In the genomic region with DNA sequence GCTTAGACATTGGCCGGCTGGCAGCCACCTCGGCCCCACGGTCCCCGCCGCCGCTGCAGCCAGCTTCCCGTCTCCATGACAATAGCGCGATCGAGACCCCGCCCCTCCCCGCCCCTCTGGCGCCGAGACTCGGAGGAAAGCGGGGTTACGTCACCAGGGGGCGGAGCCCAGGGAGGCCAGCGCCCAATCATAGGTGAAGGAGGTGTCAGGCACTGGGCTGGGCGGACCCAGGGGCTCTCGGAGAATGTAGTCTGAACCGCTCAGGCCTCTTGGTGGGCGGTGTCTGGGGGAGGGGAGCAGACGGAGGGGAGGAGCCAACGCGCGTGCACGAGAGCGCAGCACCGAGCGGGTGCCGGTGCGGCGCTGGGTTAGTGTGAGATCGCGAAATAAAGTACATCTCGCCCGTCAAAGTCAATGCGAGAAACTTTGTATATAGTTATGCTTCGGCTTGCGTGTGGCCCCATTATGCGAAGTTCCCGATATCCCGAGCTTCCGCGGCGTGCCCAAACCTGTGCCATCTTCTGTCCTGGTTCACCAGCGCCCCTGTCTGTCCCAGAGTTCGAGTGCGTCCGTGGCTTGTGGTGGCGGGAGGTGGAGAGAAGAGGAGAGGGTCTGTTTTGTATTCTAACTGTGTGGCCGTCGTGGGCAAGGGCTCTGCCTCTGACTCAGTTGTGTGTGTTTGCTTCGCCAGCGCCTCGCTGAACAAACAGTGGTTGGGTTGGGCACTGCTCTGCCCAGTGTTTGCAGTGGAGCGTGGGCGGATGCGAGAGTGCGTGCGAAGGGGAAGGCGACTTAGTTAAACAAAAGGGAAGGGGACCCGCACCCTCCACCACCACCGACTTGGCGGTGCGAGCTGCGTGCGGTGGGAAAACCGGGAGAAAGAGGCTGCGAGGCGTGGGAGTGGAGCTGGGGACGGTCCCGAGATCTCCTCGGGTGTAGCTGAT, we compare ENCODE assay signal across 8 cellular contexts. TPM values are rescaled to one million over a fixed set of nuclear protein-coding genes. Genes with fewer than 3 reads are reported as not detected.
A peak's percentile ranks its signal among the peaks of the same experiment; 100 is the strongest.
DNase-seq lines count a peak whose midpoint lies in the region; ATAC-seq, FAIRE-seq and TF ChIP-seq lines count a peak whose summit lies in the region.

No MANE protein-coding gene starts in this region.

- TF ChIP-seq RAD21 in H1 (IDR thresholded peaks at IDR 0.05 in 1 of 2, conservative IDR thresholded peaks at IDR 0.05 in 1 of 2; ENCODE audit: low read depth in 2 of 2, low read length in 2 of 2) = peak in 1 of 2 experiments; percentile 39; a peak in 3 of 4 replicates

- H3K23ac ChIP-seq in H1 (ENCODE audit: insufficient read length) = no peak overlapping the region

- peaks cover 39% of the 10 kb centered on the region for H3K4me1 Mint-ChIP-seq in CD4-positive, alpha-beta T cell (ENCODE audit: low read depth)

- no peak overlapping the region for H2AK5ac ChIP-seq in H1 (ENCODE audit: low read depth, low read length)

- H3K56ac ChIP-seq in H1 (replicated peaks; ENCODE audit: insufficient read length, low read depth, low read length) = no peak overlapping the region

- no peak for TF ChIP-seq EP300 in H1 (IDR thresholded peaks at IDR 0.05; ENCODE audit: borderline replicate concordance in 1 of 2, low read depth in 2 of 2, low read length in 2 of 2)

- H2BK120ac ChIP-seq in H1 (replicated peaks; ENCODE audit: low read depth, low read length) = no peak overlapping the region

- ATAC-seq in CD4-positive, alpha-beta T cell (ENCODE audit: poor library complexity) = peak; percentile 97
- ATAC-seq in GM19455 (IDR thresholded peaks at IDR 0.05; ENCODE audit: unreplicated experiment) = peak; percentile 86

- peak overlapping the region; percentile 61 for H3K27ac Mint-ChIP-seq in CD4-positive, alpha-beta T cell

- H4K91ac ChIP-seq in H1 (replicated peaks; ENCODE audit: insufficient read length, low read length) = peak overlapping the region; percentile 35

- peak overlapping the region; percentile 95 for H3K4me2 ChIP-seq in H1 (ENCODE audit: insufficient read depth in 1 of 2, low read depth in 2 of 2, low read length in 2 of 2)

- H3K4me1 ChIP-seq in H1 (replicated peaks in 1 of 4; ENCODE audit: control insufficient read depth in 3 of 4, insufficient read depth in 4 of 4, low read length in 3 of 4) = peaks cover 0 to 19% (median 11%) of the 10 kb centered on the region in 4 experiments; a peak in 6 of 7 replicates
- H3K4me1 ChIP-seq in mesodermal cell (ENCODE audit: control insufficient read depth, insufficient read depth, low read length, poor library complexity, severe bottlenecking) = peaks cover 17% of the 10 kb centered on the region

- peak overlapping the region in 1 of 4 experiments; percentile 34; a peak in 2 of 7 replicates for H3K9ac ChIP-seq in H1 (replicated peaks in 1 of 4; ENCODE audit: extremely low read depth in 1 of 4, low read depth in 3 of 4, low read length in 3 of 4)

- peaks cover 2% of the 10 kb centered on the region for H3K9me3 Mint-ChIP-seq in CD4-positive, alpha-beta T cell

- H3K14ac ChIP-seq in H1 (ENCODE audit: insufficient read length) = no peak overlapping the region

- FAIRE-seq in H1 (lab: Jason Lieb, UNC) = peak; percentile 19

- H4K8ac ChIP-seq in H1 (ENCODE audit: extremely low read depth, insufficient read depth, low read length) = peak overlapping the region; percentile 20; the same call in 1 of the 2 replicates

- H3K23me2 ChIP-seq in H1 (ENCODE audit: low read depth, low read length) = peaks cover 20% of the 10 kb centered on the region; the same call in 1 of the 2 replicates

- no peak overlapping the region for H2BK15ac ChIP-seq in H1 (ENCODE audit: low read length)

- no peak overlapping the region for H4K5ac ChIP-seq in H1 (ENCODE audit: insufficient read length, low read depth, low read length)

- H3K27me3 Mint-ChIP-seq in CD4-positive, alpha-beta T cell = peaks cover 74% of the 10 kb centered on the region

- CTCF ChIA-PET in CD4-positive, alpha-beta T cell (lab: Charles Lee) = no interaction called here
- CTCF ChIA-PET in H1 (lab: Charles Lee; ENCODE audit: partially characterized antibody) = interaction anchor here (0.7 to 3.7 kb wide), 8 partner anchors 18 to 647 kb away, joined by 3 to 15 read pairs (median 3); no protein-coding TSS in a partner anchor

- WGBS in H1 (ENCODE audit: extremely low coverage in 1 of 2, insufficient coverage in 1 of 2, insufficient read length in 1 of 2, insufficient replicate concordance in 2 of 2, low coverage in 1 of 2, low lambda C conversion rate in 2 of 2, missing lambda C conversion rate in 1 of 2), 2 experiments = 3% methylated on average over 45 of the region's 75 CpGs; no CpG with 5 or more reads in 1 of the 2 experiments
- WGBS in mesodermal cell (ENCODE audit: insufficient coverage in 2 of 2), 2 experiments = 0 to 1% methylated on average over 51 to 55 of the region's 75 CpGs

- no peak overlapping the region for H2BK5ac ChIP-seq in H1 (ENCODE audit: low read depth, low read length)

- H3K79me2 ChIP-seq in H1 (ENCODE audit: control insufficient read depth in 1 of 2, insufficient read depth in 2 of 2, low read length in 2 of 2) = peaks cover 0 to 3% of the 10 kb centered on the region in 2 experiments; a peak in 1 of 4 replicates

- H3K9me3 ChIP-seq in CD4-positive, alpha-beta T cell (ENCODE audit: control insufficient read depth, low read length) = peaks cover 9% of the 10 kb centered on the region
- H3K9me3 ChIP-seq in H1 (ENCODE audit: insufficient read depth in 2 of 2, low read depth in 1 of 2, low read length in 1 of 2) (no peaks in the 10 kb centered on the region), mesodermal cell (ENCODE audit: control insufficient read depth, low read length) (no peaks in the 10 kb centered on the region)

- H3K18ac ChIP-seq in H1 (ENCODE audit: extremely low read depth, low read length) = peak overlapping the region; percentile 71; the same call in 1 of the 2 replicates

- peaks cover 77% of the 10 kb centered on the region for H3K27me3 ChIP-seq in CD4-positive, alpha-beta T cell (ENCODE audit: control insufficient read depth, insufficient read depth, low read length)
- H3K27me3 ChIP-seq in H1 (replicated peaks in 1 of 4; ENCODE audit: control insufficient read depth in 3 of 4, extremely low read depth in 1 of 4, insufficient read depth in 3 of 4, low read length in 3 of 4) = peaks cover 34 to 73% (median 54%) of the 10 kb centered on the region in 4 experiments

- intact Hi-C loops in CD4-positive, alpha-beta T cell (cut with DNase I, micrococcal nuclease) = loop anchor here in 1 of 2 experiments (10.0 kb wide), 2 partner anchors 1385 to 1495 kb away; partner anchors contain the start of gene RBL2

- no peak overlapping the region for H3K4ac ChIP-seq in H1 (replicated peaks; ENCODE audit: insufficient read length, low read depth, low read length)

- POLR2A ChIA-PET in CD4-positive, alpha-beta T cell (lab: Charles Lee) = no interaction called here
- POLR2A ChIA-PET in H1 (lab: Charles Lee; ENCODE audit: partially characterized antibody) = interaction anchor here (0.8 to 2.0 kb wide), 4 partner anchors 13 to 647 kb away, joined by 3 to 6 read pairs (median 3); no protein-coding TSS in a partner anchor

- H2BK20ac ChIP-seq in H1 (ENCODE audit: low read length) = no peak overlapping the region; the same call in 1 of the 2 replicates

- TF ChIP-seq CTCF in CD4-positive, alpha-beta T cell (IDR thresholded peaks at IDR 0.05) = no peak
- peak in 1 of 3 experiments; percentile 10; a peak in 1 of 4 replicates for TF ChIP-seq CTCF in H1 (IDR thresholded peaks at IDR 0.05; ENCODE audit: control extremely low read depth in 1 of 3, insufficient read depth in 1 of 3, low read depth in 1 of 3, low read length in 3 of 3)

- peak overlapping the region; percentile 69 to 85 (median 80) for H3K4me3 ChIP-seq in H1 (ENCODE audit: extremely low read depth in 1 of 4, insufficient read depth in 2 of 4, low read depth in 3 of 4, low read length in 4 of 4)
- H3K4me3 ChIP-seq in mesodermal cell (ENCODE audit: extremely low read depth, insufficient read depth, low read length, poor library complexity, severe bottlenecking) = peak overlapping the region; percentile 54

- H3K36me3 ChIP-seq in H1 (ENCODE audit: control insufficient read depth in 2 of 4, insufficient read depth in 4 of 4, low read length in 3 of 4) = peaks cover 0 to 2% (median 0%) of the 10 kb centered on the region in 4 experiments; a peak in 1 of 8 replicates
- H3K36me3 ChIP-seq in mesodermal cell (ENCODE audit: control insufficient read depth, insufficient read depth, low read length) = no peaks in the 10 kb centered on the region

- peak overlapping the region; percentile 94; the same call in 1 of the 2 replicates for H2BK12ac ChIP-seq in H1 (ENCODE audit: low read depth, low read length)

- peak; percentile 73 to 94 (median 84) for DNase-seq in CD4-positive, alpha-beta T cell
- DNase-seq in HK-2 (ENCODE audit: unreplicated experiment) = peak; percentile 100
- DNase-seq in NCI-H82 treated with DMSO at 0.1 percent for 48 hours (lab: John Stamatoyannopoulos, UW; ENCODE audit: unreplicated experiment) = peak; percentile 94
- DNase-seq in activated CD8-positive, alpha-beta memory T cell treated with anti-CD3 and anti-CD28 coated beads for 1 hour (ENCODE audit: extremely low read depth in 1 of 2, low read depth in 1 of 2) = peak; percentile 81 to 90
- DNase-seq in H1 (ENCODE audit: low read depth in 1 of 2, low spot score in 2 of 2) = peak; percentile 97 to 100
- DNase-seq in stimulated activated CD8-positive, alpha-beta memory T cell treated with anti-CD3 and anti-CD28 coated beads, Interleukin-15, amount 100 ng/mL, for 1 hour (ENCODE audit: low read depth) = peak; percentile 91

- H4K20me1 ChIP-seq in H1 (replicated peaks in 1 of 2; ENCODE audit: control insufficient read depth in 1 of 2, insufficient read depth in 2 of 2, low read length in 2 of 2) = peaks cover 3 to 8% of the 10 kb centered on the region in 2 experiments

- H3K79me1 ChIP-seq in H1 (ENCODE audit: low read depth, low read length) = no peaks in the 10 kb centered on the region

- H3K27ac ChIP-seq in CD4-positive, alpha-beta T cell (ENCODE audit: low read depth, low read length) = no peak overlapping the region
- no peak overlapping the region for H3K27ac ChIP-seq in H1 (ENCODE audit: low read depth, low read length)
- H3K27ac ChIP-seq in mesodermal cell (ENCODE audit: low read depth, low read length, severe bottlenecking) = peak overlapping the region; percentile 85

- H3K36me3 Mint-ChIP-seq in CD4-positive, alpha-beta T cell (ENCODE audit: low read depth) = peaks cover 7% of the 10 kb centered on the region

- H3K4me3 Mint-ChIP-seq in CD4-positive, alpha-beta T cell = peak overlapping the region; percentile 92

- TF ChIP-seq POLR2A in H1 (IDR thresholded peaks at IDR 0.05; ENCODE audit: control extremely low read depth in 1 of 2, low read depth in 2 of 2, low read length in 2 of 2) = no peak

- H2AFZ ChIP-seq in H1 (ENCODE audit: low read length) = peak overlapping the region; percentile 26; the same call in 1 of the 2 replicates

RNA-seq across cellular contexts. Expression of gene IRX5, which starts 1.3 kb away (rescaled TPM):
- total RNA-seq in CD4-positive, alpha-beta T cell = not detected
- total RNA-seq in H1 (2021; fragmentation: NEBNext Ultra II Directional; extraction: Animal tissue kit (Norgen Biotek cat#: 25700)) = 0.48 and 0.90 TPM in 2 replicates
- 0.56 and 1.4 TPM in 2 replicates for polyA plus RNA-seq in H1 (2011; rRNA removed)
- polyA plus RNA-seq in H1 (2011; cell fraction: cytosol; rRNA removed) = 0.94 TPM
- polyA plus RNA-seq in H1 (2011; cell fraction: nucleus; rRNA removed) = 1.5 TPM
- polyA plus RNA-seq in H1 (2012, experiment 1 of 2) = 0.36 to 0.42 TPM (median 0.39 TPM) in 4 replicates
- 0.21 TPM for polyA plus RNA-seq in H1 (2012, experiment 2 of 2)
- polyA plus RNA-seq in H1 (2013, experiment 1 of 2) = 0.16 TPM
- 0.15 TPM for polyA plus RNA-seq in H1 (2013, experiment 2 of 2)
- 0.13 and 0.32 TPM in 2 replicates for polyA minus RNA-seq in H1 (2011; rRNA and poly(A)+ RNA removed)
- polyA minus RNA-seq in H1 (2011; cell fraction: cytosol; rRNA and poly(A)+ RNA removed) = 2.8 TPM
- 1.5 TPM for polyA minus RNA-seq in H1 (2011; cell fraction: nucleus; rRNA and poly(A)+ RNA removed)
- 2.3 TPM for polyA plus RNA-seq in mesodermal cell (2013, experiment 1 of 2)
- polyA plus RNA-seq in mesodermal cell (2013, experiment 2 of 2) = 1.6 TPM
